13 cellular contexts compared by ENCODE assay signal in the genomic region with DNA sequence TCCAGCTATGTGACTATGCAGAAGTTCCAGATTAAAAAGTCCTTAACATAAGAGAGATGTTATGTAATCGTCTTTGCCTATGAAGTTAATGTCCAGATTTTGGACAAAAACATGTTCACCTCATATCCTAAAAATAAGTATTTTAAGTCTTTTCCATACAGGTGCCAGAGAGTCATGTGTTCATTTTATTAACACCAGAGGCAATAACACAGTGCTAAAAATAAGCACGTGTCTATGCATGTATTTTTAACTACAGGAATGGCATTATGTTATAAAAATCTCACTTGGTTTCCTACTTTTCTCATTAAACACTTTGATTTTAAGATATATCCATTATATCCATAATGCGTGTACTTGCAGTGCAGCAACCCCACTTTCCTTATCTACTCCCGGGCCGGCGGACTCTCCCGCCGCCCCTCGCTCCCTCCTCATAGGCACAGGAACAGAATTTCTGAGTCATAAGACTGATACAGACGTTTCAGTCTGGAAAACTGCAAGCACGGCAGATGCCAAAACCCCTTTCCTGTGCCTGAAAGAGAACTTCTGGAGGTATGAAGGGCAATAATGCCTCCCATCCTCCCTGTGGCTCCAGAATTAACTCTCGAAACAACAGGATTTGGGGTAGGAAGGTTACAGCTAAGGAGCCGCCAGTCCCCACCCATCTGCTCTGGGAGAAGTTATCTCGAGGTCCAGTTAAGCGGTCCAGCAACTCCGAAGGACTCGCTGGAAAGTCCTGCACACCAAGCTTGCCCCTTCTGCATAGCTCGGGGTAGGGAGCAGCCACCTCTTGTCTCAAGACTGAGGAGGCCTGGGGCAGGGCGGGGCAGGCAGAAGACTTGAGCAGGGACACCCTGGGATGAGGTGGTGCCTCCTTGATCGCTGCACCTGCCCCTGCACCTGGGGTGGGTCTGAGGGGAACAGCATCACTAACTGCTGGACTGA. TPM values are rescaled to one million over a fixed set of nuclear protein-coding genes. Genes with fewer than 3 reads are reported as not detected.
DNase-seq lines count a peak whose midpoint lies in the region; ATAC-seq, FAIRE-seq and TF ChIP-seq lines count a peak whose summit lies in the region.
"Had no signal": no experiment of that assay in that cellular context is flagged by ENCODE, and none has a peak within 500 bp of the region (broad histone marks: within the 10 kb centered on the region; RNA-seq: fewer than 3 reads in every experiment).

No MANE protein-coding gene starts in this region.

- H3K36me3 ChIP-seq in right lobe of liver = no peaks in the 10 kb centered on the region
- H3K36me3 ChIP-seq in HepG2 (replicated peaks in 1 of 2; ENCODE audit: control insufficient read depth in 1 of 2, insufficient read depth in 2 of 2, low read length in 2 of 2) = no peaks in the 10 kb centered on the region
- H3K36me3 ChIP-seq in neuronal stem cell (replicated peaks in 1 of 2; ENCODE audit: control insufficient read depth in 2 of 2, insufficient read depth in 2 of 2, low read length in 2 of 2) = no peaks in the 10 kb centered on the region

- no peaks in the 10 kb centered on the region for H3K27me3 Mint-ChIP-seq in activated CD8-positive, alpha-beta memory T cell treated with anti-CD3 and anti-CD28 coated beads, Interleukin-2, amount 10 ng/mL, durations not matched to agents 7 days and 5 days

- no peak overlapping the region for H3K9ac ChIP-seq in HepG2 (ENCODE audit: insufficient read depth, low read depth, low read length)
- no peak overlapping the region for H3K9ac ChIP-seq in neuronal stem cell (ENCODE audit: low read depth, low read length, poor library complexity)

- no peak overlapping the region for H4K8ac ChIP-seq in neuronal stem cell (ENCODE audit: low read depth, low read length)

- H2BK15ac ChIP-seq in neuronal stem cell (ENCODE audit: low read length) = no peak overlapping the region

- H2BK5ac ChIP-seq in neuronal stem cell (ENCODE audit: low read length) = no peak overlapping the region

- peak overlapping the region; percentile 16 for H2AK5ac ChIP-seq in neuronal stem cell (ENCODE audit: low read depth, low read length)

- peaks cover under 1% of the 10 kb centered on the region for H3K36me3 Mint-ChIP-seq in activated CD8-positive, alpha-beta memory T cell treated with anti-CD3 and anti-CD28 coated beads, Interleukin-2, amount 10 ng/mL, durations not matched to agents 7 days and 5 days

- no peak for TF ChIP-seq POLR2A in right lobe of liver (IDR thresholded peaks at IDR 0.05)
- no peak for TF ChIP-seq POLR2A in HepG2 (IDR thresholded peaks at IDR 0.05; ENCODE audit: insufficient read depth in 1 of 2, low read depth in 2 of 2, low read length in 2 of 2)

- no peak overlapping the region for H2BK120ac ChIP-seq in neuronal stem cell (ENCODE audit: low read depth, low read length)

- intact Hi-C loops in right lobe of liver (cut with DNase I) = no loop called here
- intact Hi-C loops in HepG2 (cut with micrococcal nuclease; ENCODE audit: unreplicated experiment) = no loop called here

- H4K91ac ChIP-seq in neuronal stem cell (ENCODE audit: low read depth, low read length, poor library complexity) = no peak overlapping the region

- FAIRE-seq in HepG2 (lab: Jason Lieb, UNC) = no peak
- FAIRE-seq: small intestine, TTC549 had no signal

- H3K4ac ChIP-seq in neuronal stem cell (ENCODE audit: low read length) = no peak overlapping the region

- H2BK12ac ChIP-seq in neuronal stem cell (ENCODE audit: low read length) = no peak overlapping the region

- no peak overlapping the region for H3K4me2 ChIP-seq in HepG2 (ENCODE audit: low read depth, low read length)
- H3K4me2 ChIP-seq in neuronal stem cell (ENCODE audit: insufficient read depth, low read length, poor library complexity, severe bottlenecking) = no peak overlapping the region

- H3K9me3 ChIP-seq in right lobe of liver = no peaks in the 10 kb centered on the region
- H3K9me3 ChIP-seq in HepG2 (ENCODE audit: low read length) = no peaks in the 10 kb centered on the region
- no peaks in the 10 kb centered on the region for H3K9me3 ChIP-seq in neuronal stem cell (replicated peaks in 1 of 2; ENCODE audit: control insufficient read depth in 2 of 2, insufficient read depth in 1 of 2, low read depth in 1 of 2, low read length in 2 of 2)
- H3K9me3 ChIP-seq: body of pancreas had no signal

- H3K4me1 Mint-ChIP-seq in activated CD8-positive, alpha-beta memory T cell treated with anti-CD3 and anti-CD28 coated beads, Interleukin-2, amount 10 ng/mL, durations not matched to agents 7 days and 5 days = peaks cover 29% of the 10 kb centered on the region

- no peaks in the 10 kb centered on the region for H4K20me1 ChIP-seq in HepG2 (ENCODE audit: insufficient read depth, low read length)

- no peak overlapping the region for H3K27ac Mint-ChIP-seq in activated CD8-positive, alpha-beta memory T cell treated with anti-CD3 and anti-CD28 coated beads, Interleukin-2, amount 10 ng/mL, durations not matched to agents 7 days and 5 days

- TF ChIP-seq RAD21 in HepG2 (CRISPR knock-in tag; IDR thresholded peaks at IDR 0.05) = no peak

- H3K27me3 ChIP-seq in right lobe of liver = no peaks in the 10 kb centered on the region
- H3K27me3 ChIP-seq in HepG2 (ENCODE audit: control insufficient read depth in 1 of 2, insufficient read depth in 2 of 2, low read length in 2 of 2) = peaks cover 2 to 26% of the 10 kb centered on the region in 2 experiments; a peak in 4 of 5 replicates
- peaks cover 0 to 18% (median 0%) of the 10 kb centered on the region in 3 experiments for H3K27me3 ChIP-seq in neuronal stem cell (ENCODE audit: control insufficient read depth in 3 of 3, insufficient read depth in 3 of 3, low read depth in 1 of 3, low read length in 3 of 3)
- H3K27me3 ChIP-seq: body of pancreas had no signal

- TF ChIP-seq CTCF in right lobe of liver (IDR thresholded peaks at IDR 0.05) = no peak
- no peak for TF ChIP-seq CTCF in HepG2 (CRISPR knock-in tag; IDR thresholded peaks at IDR 0.05)
- no peak for TF ChIP-seq CTCF in fibroblast of mammary gland (conservative IDR thresholded peaks at IDR 0.05; ENCODE audit: control insufficient read depth, insufficient read depth, low read depth, low read length)

- no peak overlapping the region for H3K23ac ChIP-seq in neuronal stem cell (ENCODE audit: low read depth, low read length, poor library complexity)

- no peak overlapping the region for H3K4me3 ChIP-seq in right lobe of liver
- no peak overlapping the region for H3K4me3 ChIP-seq in HepG2 (replicated peaks in 1 of 3; ENCODE audit: insufficient read depth in 1 of 3, low read depth in 2 of 3, low read length in 3 of 3)
- H3K4me3 ChIP-seq in fibroblast of mammary gland (ENCODE audit: control insufficient read depth, low read depth, low read length) = no peak overlapping the region
- H3K4me3 ChIP-seq in neuronal stem cell (ENCODE audit: low read length in 2 of 2) = no peak overlapping the region
- H3K4me3 ChIP-seq: body of pancreas had no signal

- H3K9me3 Mint-ChIP-seq in activated CD8-positive, alpha-beta memory T cell treated with anti-CD3 and anti-CD28 coated beads, Interleukin-2, amount 10 ng/mL, durations not matched to agents 7 days and 5 days (ENCODE audit: low read depth) = peaks cover under 1% of the 10 kb centered on the region

- TF ChIP-seq EP300 in HepG2 (IDR thresholded peaks at IDR 0.05; ENCODE audit: low read depth in 2 of 2, low read length in 2 of 2) (no peak), HepG2 (CRISPR knock-in tag; IDR thresholded peaks at IDR 0.05; ENCODE audit: borderline replicate concordance) (no peak)

- in situ Hi-C loops in HepG2 (cut with HindIII; ENCODE audit: extremely low pct_ligation_motif_present, low pct_unique_long_range_greater_than_20kb) = no loop called here

- H3K4me3 Mint-ChIP-seq in activated CD8-positive, alpha-beta memory T cell treated with anti-CD3 and anti-CD28 coated beads, Interleukin-2, amount 10 ng/mL, durations not matched to agents 7 days and 5 days = no peak overlapping the region

- DNase-seq in right lobe of liver (no peak), HepG2 (ENCODE audit: low spot score) (no peak), fibroblast of mammary gland (ENCODE audit: low read depth) (peak; percentile 35), neuronal stem cell (ENCODE audit: low spot score) (no peak), GDM1 (lab: John Stamatoyannopoulos, UW) (no peak), DMS 273 treated with DMSO at 0.1 percent for 48 hours (lab: John Stamatoyannopoulos, UW) (no peak), CD1c-positive myeloid dendritic cell (ENCODE audit: extremely low spot score) (no peak)
- no peak for DNase-seq in activated CD8-positive, alpha-beta memory T cell treated with anti-CD3 and anti-CD28 coated beads, Interleukin-2, amount 10 ng/mL, durations not matched to agents 7 days and 5 days
- DNase-seq: GOT3, NCI-H510A, small intestine had no signal

- H3K27ac ChIP-seq in right lobe of liver (no peak overlapping the region), HepG2 (ENCODE audit: extremely low read length, insufficient read depth, low read length) (no peak overlapping the region), neuronal stem cell (replicated peaks; ENCODE audit: low read length) (no peak overlapping the region)
- H3K27ac ChIP-seq: body of pancreas had no signal

- BruUV-seq in HepG2 (replicated peaks; lab: Mats Ljungman, UMichigan) = no TSS peak

- no peaks in the 10 kb centered on the region for H3K79me1 ChIP-seq in neuronal stem cell (ENCODE audit: low read depth, low read length)

- POLR2A ChIA-PET in HepG2 (lab: Yijun Ruan, JAX) = no interaction called here

- H2AFZ ChIP-seq in HepG2 (ENCODE audit: low read length) (no peak overlapping the region), neuronal stem cell (ENCODE audit: low read length) (no peak overlapping the region)

- no peak overlapping the region for H3K18ac ChIP-seq in neuronal stem cell (ENCODE audit: low read length)

- no peaks in the 10 kb centered on the region for H3K79me2 ChIP-seq in HepG2 (ENCODE audit: insufficient read depth, low read length)

- no peak overlapping the region for H3K14ac ChIP-seq in neuronal stem cell (ENCODE audit: low read length)

- ATAC-seq in right lobe of liver (peak; percentile 21 to 48 (median 38)), HepG2 (no peak)
- no peak for ATAC-seq in activated CD8-positive, alpha-beta memory T cell treated with anti-CD3 and anti-CD28 coated beads, Interleukin-2, amount 10 ng/mL, durations not matched to agents 7 days and 5 days
- ATAC-seq: body of pancreas had no signal

- H3K4me1 ChIP-seq in right lobe of liver = no peaks in the 10 kb centered on the region
- H3K4me1 ChIP-seq in HepG2 (ENCODE audit: insufficient read depth, low read length) = no peaks in the 10 kb centered on the region
- peaks cover 0 to 5% of the 10 kb centered on the region in 2 donors for H3K4me1 ChIP-seq in neuronal stem cell (ENCODE audit: control insufficient read depth in 2 of 2, insufficient read depth in 1 of 2, low read depth in 1 of 2, low read length in 2 of 2)
- H3K4me1 ChIP-seq: body of pancreas had no signal

- WGBS in right lobe of liver (ENCODE audit: insufficient coverage, low coverage, low lambda C conversion rate, missing lambda C conversion rate) = 34% methylated on average over 13 of the region's 20 CpGs
- WGBS in HepG2 (ENCODE audit: low lambda C conversion rate) = 39% methylated on average over 13 of the region's 20 CpGs
- no CpG with 5 or more reads among the region's 20 CpGs for WGBS in neuronal stem cell (ENCODE audit: extremely low coverage in 2 of 2, insufficient read length in 2 of 2, insufficient replicate concordance in 1 of 2), 2 donors

- CTCF ChIA-PET in HepG2 (lab: Yijun Ruan, JAX; ENCODE audit: low intra/inter-chr PET ratio, low total read pairs) = no interaction called here
- CTCF ChIA-PET in activated CD8-positive, alpha-beta memory T cell treated with anti-CD3 and anti-CD28 coated beads, Interleukin-2, amount 10 ng/mL, durations not matched to agents 7 days and 5 days (lab: Charles Lee) = interaction anchor here (0.6 to 5.0 kb wide), 48 partner anchors 8 to 571 kb away, joined by 3 to 57 read pairs (median 7); a partner anchor contains a TSS

RNA-seq across cellular contexts. Expression of a gene that starts 22.2 kb away (rescaled TPM):
- total RNA-seq in right lobe of liver = 1 to 10 TPM; 1.2 to 4.9 (median 2.2) TPM
- 8.7 and 9.2 TPM in 2 replicates for total RNA-seq in HepG2 (2016; rRNA removed; fragmentation: Illumina TruSeq; extraction: Trizol)
- 5.7 and 10.5 TPM in 2 replicates for total RNA-seq in HepG2 (2016; cell fraction: cytosol; rRNA removed; fragmentation: Illumina TruSeq; extraction: Trizol; ENCODE audit: low read depth)
- total RNA-seq in HepG2 (2016; cell fraction: insoluble cytoplasmic fraction; rRNA removed; fragmentation: Illumina TruSeq; extraction: Trizol) = 8.0 and 9.9 TPM in 2 replicates
- total RNA-seq in HepG2 (2016; cell fraction: membrane; rRNA removed; fragmentation: Illumina TruSeq; extraction: Trizol) = 9.1 and 10.1 TPM in 2 replicates
- total RNA-seq in HepG2 (2016; cell fraction: nucleus; rRNA removed; fragmentation: Illumina TruSeq; extraction: Trizol) = 2.9 and 4.0 TPM in 2 replicates
- polyA plus RNA-seq in HepG2 (2011; rRNA removed) = 4.4 TPM in 2 replicates
- polyA plus RNA-seq in HepG2 (2011; cell fraction: cytosol; rRNA removed) = 3.9 and 5.6 TPM in 2 replicates
- polyA plus RNA-seq in HepG2 (2011; cell fraction: nucleus; rRNA removed) = 4.4 and 6.8 TPM in 2 replicates
- polyA plus RNA-seq in HepG2 (2012) = 3.9 and 7.4 TPM in 2 replicates
- polyA plus RNA-seq in HepG2 (2016; cell fraction: cytosol; fragmentation: Illumina TruSeq; extraction: Trizol; ENCODE audit: low read depth) = 7.4 and 12.4 TPM in 2 replicates
- 7.8 and 11.1 TPM in 2 replicates for polyA plus RNA-seq in HepG2 (2016; cell fraction: insoluble cytoplasmic fraction; fragmentation: Illumina TruSeq; extraction: Trizol; ENCODE audit: low read depth)
- polyA plus RNA-seq in HepG2 (2016; cell fraction: membrane; fragmentation: Illumina TruSeq; extraction: Trizol; ENCODE audit: low read depth) = 9.1 and 13.5 TPM in 2 replicates
- 6.9 and 7.5 TPM in 2 replicates for polyA plus RNA-seq in HepG2 (2016; cell fraction: nucleus; fragmentation: Illumina TruSeq; extraction: Trizol; ENCODE audit: insufficient read depth, low read depth)
- polyA minus RNA-seq in HepG2 (2011; rRNA and poly(A)+ RNA removed; ENCODE audit: low replicate concordance) = 2.2 TPM in 1 of 2 replicates, not detected in the other
- polyA minus RNA-seq in HepG2 (2011; cell fraction: cytosol; rRNA and poly(A)+ RNA removed) = 3.2 TPM in 1 of 2 replicates, not detected in the other
- 1.8 and 2.4 TPM in 2 replicates for polyA minus RNA-seq in HepG2 (2011; cell fraction: nucleus; rRNA and poly(A)+ RNA removed)
- polyA plus RNA-seq in neuronal stem cell (2013, experiment 1 of 2) = 2.0 TPM
- polyA plus RNA-seq in neuronal stem cell (2013, experiment 2 of 2) = 1.8 TPM
- 100 to 1,000 TPM; 157 to 255 TPM for total RNA-seq in activated CD8-positive, alpha-beta memory T cell treated with anti-CD3 and anti-CD28 coated beads, Interleukin-2, amount 10 ng/mL, durations not matched to agents 7 days and 5 days

RNA-seq across cellular contexts. Expression of a gene that starts 41.1 kb away (rescaled TPM):
- 10 to 100 TPM in 3 of 6 experiments, 1 to 10 TPM in 3; 5.6 to 17.6 (median 11.8) TPM for total RNA-seq in right lobe of liver
- 62.3 and 89.0 TPM in 2 replicates for total RNA-seq in HepG2 (2016; rRNA removed; fragmentation: Illumina TruSeq; extraction: Trizol)
- 38.4 and 44.7 TPM in 2 replicates for total RNA-seq in HepG2 (2016; cell fraction: cytosol; rRNA removed; fragmentation: Illumina TruSeq; extraction: Trizol; ENCODE audit: low read depth)
- 61.6 and 95.0 TPM in 2 replicates for total RNA-seq in HepG2 (2016; cell fraction: insoluble cytoplasmic fraction; rRNA removed; fragmentation: Illumina TruSeq; extraction: Trizol)
- total RNA-seq in HepG2 (2016; cell fraction: membrane; rRNA removed; fragmentation: Illumina TruSeq; extraction: Trizol) = 74.7 and 94.1 TPM in 2 replicates
- total RNA-seq in HepG2 (2016; cell fraction: nucleus; rRNA removed; fragmentation: Illumina TruSeq; extraction: Trizol) = 78.6 and 95.6 TPM in 2 replicates
- polyA plus RNA-seq in HepG2 (2011; rRNA removed) = 57.4 and 84.4 TPM in 2 replicates
- polyA plus RNA-seq in HepG2 (2011; cell fraction: cytosol; rRNA removed) = 33.0 and 44.7 TPM in 2 replicates
- polyA plus RNA-seq in HepG2 (2011; cell fraction: nucleus; rRNA removed) = 16.7 and 20.6 TPM in 2 replicates
- polyA plus RNA-seq in HepG2 (2012) = 42.9 and 56.2 TPM in 2 replicates
- polyA plus RNA-seq in HepG2 (2016; cell fraction: cytosol; fragmentation: Illumina TruSeq; extraction: Trizol; ENCODE audit: low read depth) = 79.6 and 84.5 TPM in 2 replicates
- 90.9 and 101 TPM in 2 replicates for polyA plus RNA-seq in HepG2 (2016; cell fraction: insoluble cytoplasmic fraction; fragmentation: Illumina TruSeq; extraction: Trizol; ENCODE audit: low read depth)
- 107 and 109 TPM in 2 replicates for polyA plus RNA-seq in HepG2 (2016; cell fraction: membrane; fragmentation: Illumina TruSeq; extraction: Trizol; ENCODE audit: low read depth)
- polyA plus RNA-seq in HepG2 (2016; cell fraction: nucleus; fragmentation: Illumina TruSeq; extraction: Trizol; ENCODE audit: insufficient read depth, low read depth) = 183 and 188 TPM in 2 replicates
- 4.9 and 5.6 TPM in 2 replicates for polyA minus RNA-seq in HepG2 (2011; rRNA and poly(A)+ RNA removed; ENCODE audit: low replicate concordance)
- polyA minus RNA-seq in HepG2 (2011; cell fraction: cytosol; rRNA and poly(A)+ RNA removed) = 27.7 and 30.6 TPM in 2 replicates
- 18.3 and 20.5 TPM in 2 replicates for polyA minus RNA-seq in HepG2 (2011; cell fraction: nucleus; rRNA and poly(A)+ RNA removed)
- 246 TPM for polyA plus RNA-seq in neuronal stem cell (2013, experiment 1 of 2)
- polyA plus RNA-seq in neuronal stem cell (2013, experiment 2 of 2) = 252 TPM
- total RNA-seq in activated CD8-positive, alpha-beta memory T cell treated with anti-CD3 and anti-CD28 coated beads, Interleukin-2, amount 10 ng/mL, durations not matched to agents 7 days and 5 days = 10 to 100 TPM; 22.5 to 28.6 TPM

Comparison
In these comparisons a context has a peak if more than half of its experiments do, and no peak if none do; other contexts are left out.
1. ATAC-seq: peak in right lobe of liver (4 of 4); none in HepG2 (single experiment) and activated CD8-positive, alpha-beta memory T cell treated with anti-CD3 and anti-CD28 coated beads, Interleukin-2, amount 10 ng/mL, durations not matched to agents 7 days and 5 days (single experiment).
2. RNA of a gene that starts 22.2 kb away (total RNA-seq): 157 to 255 TPM in activated CD8-positive, alpha-beta memory T cell treated with anti-CD3 and anti-CD28 coated beads, Interleukin-2, amount 10 ng/mL, durations not matched to agents 7 days and 5 days; 2.9 to 10.5 TPM in HepG2 and 1.2 to 4.9 TPM in right lobe of liver; every median in the first group is over 10 times any median in the second.